ENCODE assay signal across 1 cellular context in genomic region chr2:10449838-10450691, GRCh38.
TF ChIP-seq lines count a peak whose summit lies in the region.

No MANE protein-coding gene starts in this region.

TF ChIP-seq in HepG2, 621 proteins besides CTCF, POLR2A, EP300 and RAD21 (continued from another document and continues in another):
- TF ChIP-seq ZNF670 (CRISPR knock-in tag; IDR thresholded peaks at IDR 0.05; ENCODE audit: borderline replicate concordance) (0 out of 2 replicates have a peak, but pooled peaks have one; percentile 17), ZNF33A (CRISPR knock-in tag; IDR thresholded peaks at IDR 0.05; ENCODE audit: borderline replicate concordance) (0 out of 2 replicates have a peak, but pooled peaks have one; percentile 29), CREM (IDR thresholded peaks at IDR 0.05) (peak; percentile 81), CREM (CRISPR knock-in tag; IDR thresholded peaks at IDR 0.05) (no peak), NRL (CRISPR knock-in tag; IDR thresholded peaks at IDR 0.05; ENCODE audit: borderline replicate concordance) (peak; percentile 90), HMGXB3 (CRISPR knock-in tag; IDR thresholded peaks at IDR 0.05; ENCODE audit: borderline replicate concordance) (peak; percentile 65; the same call in 1 of the 2 replicates), NR2F6 (IDR thresholded peaks at IDR 0.05) (no peak; the same call in 1 of the 2 replicates), NR2F6 (CRISPR knock-in tag; IDR thresholded peaks at IDR 0.05) (peak; percentile 72), SRY (CRISPR knock-in tag; IDR thresholded peaks at IDR 0.05) (no peak; the same call in none of the 2 replicates), XRCC5 (optimal IDR thresholded peaks at IDR 0.05; ENCODE audit: low read length) (peak; percentile 69), CREB1 (IDR thresholded peaks at IDR 0.05) (peak; percentile 84), CREB1 (CRISPR knock-in tag; IDR thresholded peaks at IDR 0.05) (peak; percentile 90), PAWR (CRISPR knock-in tag; IDR thresholded peaks at IDR 0.05; ENCODE audit: borderline replicate concordance) (no peak), AKNA (CRISPR knock-in tag; IDR thresholded peaks at IDR 0.05; ENCODE audit: borderline replicate concordance) (no peak), DDIT3 (CRISPR knock-in tag; IDR thresholded peaks at IDR 0.05) (0 out of 2 replicates have a peak, but pooled peaks have one; percentile 81), ZNF225 (CRISPR knock-in tag; IDR thresholded peaks at IDR 0.05) (0 out of 2 replicates have a peak, but pooled peaks have one; percentile 24), PRDM4 (CRISPR knock-in tag; IDR thresholded peaks at IDR 0.05; ENCODE audit: borderline replicate concordance) (0 out of 2 replicates have a peak, but pooled peaks have one; percentile 7), PCBP2 (optimal IDR thresholded peaks at IDR 0.05; ENCODE audit: low read depth, low read length, poor library complexity, severe bottlenecking) (no peak), SRF (IDR thresholded peaks at IDR 0.05; ENCODE audit: low read depth, low read length) (no peak), SOX13 (IDR thresholded peaks at IDR 0.05) (peak; percentile 60; the same call in 1 of the 2 replicates), SOX13 (CRISPR knock-in tag; conservative IDR thresholded peaks at IDR 0.05 in 1 of 2, IDR thresholded peaks at IDR 0.05 in 1 of 2) (peak in 1 of 2 experiments; percentile 81; a peak in 2 of 4 replicates), ZSCAN25 (CRISPR knock-in tag; IDR thresholded peaks at IDR 0.05) (peak; percentile 68; the same call in 1 of the 2 replicates), ZNF574 (CRISPR knock-in tag; IDR thresholded peaks at IDR 0.05) (peak; percentile 85), AKAP8 (CRISPR knock-in tag; IDR thresholded peaks at IDR 0.05) (peak; percentile 39; the same call in 1 of the 2 replicates), ZNF513 (CRISPR knock-in tag; conservative IDR thresholded peaks at IDR 0.05) (no peak), NFATC3 (CRISPR knock-in tag; IDR thresholded peaks at IDR 0.05) (no peak), KDM1A (CRISPR knock-in tag; IDR thresholded peaks at IDR 0.05) (0 out of 2 replicates have a peak, but pooled peaks have one; percentile 39), ZNF605 (CRISPR knock-in tag; IDR thresholded peaks at IDR 0.05) (peak; percentile 93), FOXK1 (CRISPR knock-in tag; IDR thresholded peaks at IDR 0.05; ENCODE audit: borderline replicate concordance, low read depth) (peak; percentile 82; the same call in 1 of the 2 replicates), ZBTB3 (CRISPR knock-in tag; IDR thresholded peaks at IDR 0.05; ENCODE audit: borderline replicate concordance, low read depth) (peak; percentile 53; the same call in 1 of the 2 replicates), GATA4 (IDR thresholded peaks at IDR 0.05; ENCODE audit: borderline replicate concordance, low read depth) (peak; percentile 81; the same call in 1 of the 2 replicates), GABPA (IDR thresholded peaks at IDR 0.05; ENCODE audit: low read depth, low read length) (peak; percentile 86), GABPA (CRISPR knock-in tag; IDR thresholded peaks at IDR 0.05; ENCODE audit: low read depth) (peak; percentile 94), DNMT1 (CRISPR knock-in tag; IDR thresholded peaks at IDR 0.05) (0 out of 2 replicates have a peak, but pooled peaks have one; percentile 31), MXD4 (CRISPR knock-in tag; IDR thresholded peaks at IDR 0.05) (peak; percentile 87; the same call in 1 of the 2 replicates), KAT8 (CRISPR knock-in tag; IDR thresholded peaks at IDR 0.05) (peak; percentile 97), MIER2 (CRISPR knock-in tag; IDR thresholded peaks at IDR 0.05) (peak; percentile 82), ZNF496 (CRISPR knock-in tag; IDR thresholded peaks at IDR 0.05; ENCODE audit: insufficient replicate concordance) (no peak), ZNF615 (CRISPR knock-in tag; IDR thresholded peaks at IDR 0.05; ENCODE audit: borderline replicate concordance) (peak; percentile 63; the same call in 1 of the 2 replicates), ZBTB1 (CRISPR knock-in tag; IDR thresholded peaks at IDR 0.05; ENCODE audit: borderline replicate concordance) (0 out of 2 replicates have a peak, but pooled peaks have one; percentile 37), ZNF251 (CRISPR knock-in tag; IDR thresholded peaks at IDR 0.05) (no peak)
- TF ChIP-seq, protein P1, sequence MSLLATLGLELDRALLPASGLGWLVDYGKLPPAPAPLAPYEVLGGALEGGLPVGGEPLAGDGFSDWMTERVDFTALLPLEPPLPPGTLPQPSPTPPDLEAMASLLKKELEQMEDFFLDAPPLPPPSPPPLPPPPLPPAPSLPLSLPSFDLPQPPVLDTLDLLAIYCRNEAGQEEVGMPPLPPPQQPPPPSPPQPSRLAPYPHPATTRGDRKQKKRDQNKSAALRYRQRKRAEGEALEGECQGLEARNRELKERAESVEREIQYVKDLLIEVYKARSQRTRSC (CRISPR knock-in tag; IDR thresholded peaks at IDR 0.05; ENCODE audit: low read depth) = no peak
- TF ChIP-seq, protein P2, sequence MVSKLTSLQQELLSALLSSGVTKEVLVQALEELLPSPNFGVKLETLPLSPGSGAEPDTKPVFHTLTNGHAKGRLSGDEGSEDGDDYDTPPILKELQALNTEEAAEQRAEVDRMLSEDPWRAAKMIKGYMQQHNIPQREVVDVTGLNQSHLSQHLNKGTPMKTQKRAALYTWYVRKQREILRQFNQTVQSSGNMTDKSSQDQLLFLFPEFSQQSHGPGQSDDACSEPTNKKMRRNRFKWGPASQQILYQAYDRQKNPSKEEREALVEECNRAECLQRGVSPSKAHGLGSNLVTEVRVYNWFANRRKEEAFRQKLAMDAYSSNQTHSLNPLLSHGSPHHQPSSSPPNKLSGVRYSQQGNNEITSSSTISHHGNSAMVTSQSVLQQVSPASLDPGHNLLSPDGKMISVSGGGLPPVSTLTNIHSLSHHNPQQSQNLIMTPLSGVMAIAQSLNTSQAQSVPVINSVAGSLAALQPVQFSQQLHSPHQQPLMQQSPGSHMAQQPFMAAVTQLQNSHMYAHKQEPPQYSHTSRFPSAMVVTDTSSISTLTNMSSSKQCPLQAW (CRISPR knock-in tag; IDR thresholded peaks at IDR 0.05) = peak; percentile 77
- TF ChIP-seq, protein P3, sequence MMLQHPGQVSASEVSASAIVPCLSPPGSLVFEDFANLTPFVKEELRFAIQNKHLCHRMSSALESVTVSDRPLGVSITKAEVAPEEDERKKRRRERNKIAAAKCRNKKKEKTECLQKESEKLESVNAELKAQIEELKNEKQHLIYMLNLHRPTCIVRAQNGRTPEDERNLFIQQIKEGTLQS (CRISPR knock-in tag; IDR thresholded peaks at IDR 0.05) = peak; percentile 98
